In the genomic region with DNA sequence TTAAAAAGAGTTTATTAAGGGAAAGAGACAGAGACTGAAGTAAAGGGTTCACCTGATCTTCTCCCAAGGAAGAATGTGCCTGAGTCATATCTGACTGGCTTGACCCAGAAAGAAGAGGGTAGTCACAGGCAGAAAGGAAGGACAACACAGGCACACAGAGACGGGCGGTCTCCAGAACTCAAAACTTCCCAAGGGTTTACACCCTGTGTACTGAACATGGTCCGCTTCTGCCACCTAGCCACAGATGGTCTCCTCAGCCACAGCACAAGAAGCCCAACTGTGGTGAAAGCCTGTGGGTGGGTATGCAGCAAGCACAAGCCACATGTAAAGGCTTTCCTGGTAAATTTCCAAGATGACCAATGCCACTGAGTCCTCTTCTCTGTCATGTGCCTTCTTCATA, we compare ENCODE assay signal across 1 cellular context.
TF ChIP-seq lines count a peak whose summit lies in the region.

No MANE protein-coding gene starts in this region.

TF ChIP-seq in GM23338, 12 proteins besides CTCF, POLR2A, EP300 and RAD21 (continued from another document):
- TF ChIP-seq, protein P1, sequence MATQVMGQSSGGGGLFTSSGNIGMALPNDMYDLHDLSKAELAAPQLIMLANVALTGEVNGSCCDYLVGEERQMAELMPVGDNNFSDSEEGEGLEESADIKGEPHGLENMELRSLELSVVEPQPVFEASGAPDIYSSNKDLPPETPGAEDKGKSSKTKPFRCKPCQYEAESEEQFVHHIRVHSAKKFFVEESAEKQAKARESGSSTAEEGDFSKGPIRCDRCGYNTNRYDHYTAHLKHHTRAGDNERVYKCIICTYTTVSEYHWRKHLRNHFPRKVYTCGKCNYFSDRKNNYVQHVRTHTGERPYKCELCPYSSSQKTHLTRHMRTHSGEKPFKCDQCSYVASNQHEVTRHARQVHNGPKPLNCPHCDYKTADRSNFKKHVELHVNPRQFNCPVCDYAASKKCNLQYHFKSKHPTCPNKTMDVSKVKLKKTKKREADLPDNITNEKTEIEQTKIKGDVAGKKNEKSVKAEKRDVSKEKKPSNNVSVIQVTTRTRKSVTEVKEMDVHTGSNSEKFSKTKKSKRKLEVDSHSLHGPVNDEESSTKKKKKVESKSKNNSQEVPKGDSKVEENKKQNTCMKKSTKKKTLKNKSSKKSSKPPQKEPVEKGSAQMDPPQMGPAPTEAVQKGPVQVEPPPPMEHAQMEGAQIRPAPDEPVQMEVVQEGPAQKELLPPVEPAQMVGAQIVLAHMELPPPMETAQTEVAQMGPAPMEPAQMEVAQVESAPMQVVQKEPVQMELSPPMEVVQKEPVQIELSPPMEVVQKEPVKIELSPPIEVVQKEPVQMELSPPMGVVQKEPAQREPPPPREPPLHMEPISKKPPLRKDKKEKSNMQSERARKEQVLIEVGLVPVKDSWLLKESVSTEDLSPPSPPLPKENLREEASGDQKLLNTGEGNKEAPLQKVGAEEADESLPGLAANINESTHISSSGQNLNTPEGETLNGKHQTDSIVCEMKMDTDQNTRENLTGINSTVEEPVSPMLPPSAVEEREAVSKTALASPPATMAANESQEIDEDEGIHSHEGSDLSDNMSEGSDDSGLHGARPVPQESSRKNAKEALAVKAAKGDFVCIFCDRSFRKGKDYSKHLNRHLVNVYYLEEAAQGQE (IDR thresholded peaks at IDR 0.05; ENCODE audit: unreplicated experiment), result no peak
